In the genomic region with DNA sequence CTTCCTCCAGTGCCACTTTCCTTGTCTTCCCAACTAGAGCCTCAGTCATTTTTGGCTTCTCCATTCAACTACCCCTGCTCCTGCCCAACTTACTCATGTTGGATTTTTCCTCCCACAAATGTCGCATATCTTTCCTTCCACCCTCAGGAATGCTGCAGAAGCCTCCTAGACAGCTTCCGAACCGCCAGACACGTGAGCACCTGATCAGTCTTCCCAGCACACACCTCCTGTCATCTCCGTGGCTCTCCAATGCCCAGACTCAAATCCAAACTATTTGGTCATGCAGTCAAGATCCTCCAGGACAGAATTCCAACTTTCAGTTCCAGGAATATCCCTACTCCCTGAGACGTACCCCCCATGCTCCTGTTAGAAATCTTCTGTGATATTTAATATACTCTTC, we compare ENCODE assay signal across 2 cellular contexts.
TF ChIP-seq lines count a peak whose summit lies in the region.

No MANE protein-coding gene starts in this region.

TF ChIP-seq in WTC11, 78 proteins besides CTCF, POLR2A, EP300 and RAD21:
- TF ChIP-seq, protein P1, sequence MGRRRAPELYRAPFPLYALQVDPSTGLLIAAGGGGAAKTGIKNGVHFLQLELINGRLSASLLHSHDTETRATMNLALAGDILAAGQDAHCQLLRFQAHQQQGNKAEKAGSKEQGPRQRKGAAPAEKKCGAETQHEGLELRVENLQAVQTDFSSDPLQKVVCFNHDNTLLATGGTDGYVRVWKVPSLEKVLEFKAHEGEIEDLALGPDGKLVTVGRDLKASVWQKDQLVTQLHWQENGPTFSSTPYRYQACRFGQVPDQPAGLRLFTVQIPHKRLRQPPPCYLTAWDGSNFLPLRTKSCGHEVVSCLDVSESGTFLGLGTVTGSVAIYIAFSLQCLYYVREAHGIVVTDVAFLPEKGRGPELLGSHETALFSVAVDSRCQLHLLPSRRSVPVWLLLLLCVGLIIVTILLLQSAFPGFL (CRISPR knock-in tag; IDR thresholded peaks at IDR 0.05; ENCODE audit: borderline replicate concordance), result no peak
- TF ChIP-seq SOX15 (CRISPR knock-in tag; IDR thresholded peaks at IDR 0.05) (no peak), FOXJ3 (CRISPR knock-in tag; IDR thresholded peaks at IDR 0.05; ENCODE audit: borderline replicate concordance) (no peak), ETV6 (CRISPR knock-in tag; IDR thresholded peaks at IDR 0.05) (no peak), NR3C1 (CRISPR knock-in tag; conservative IDR thresholded peaks at IDR 0.05; ENCODE audit: low read depth) (no peak), TP53 (CRISPR knock-in tag; IDR thresholded peaks at IDR 0.05) (no peak)
- TF ChIP-seq, protein P2, sequence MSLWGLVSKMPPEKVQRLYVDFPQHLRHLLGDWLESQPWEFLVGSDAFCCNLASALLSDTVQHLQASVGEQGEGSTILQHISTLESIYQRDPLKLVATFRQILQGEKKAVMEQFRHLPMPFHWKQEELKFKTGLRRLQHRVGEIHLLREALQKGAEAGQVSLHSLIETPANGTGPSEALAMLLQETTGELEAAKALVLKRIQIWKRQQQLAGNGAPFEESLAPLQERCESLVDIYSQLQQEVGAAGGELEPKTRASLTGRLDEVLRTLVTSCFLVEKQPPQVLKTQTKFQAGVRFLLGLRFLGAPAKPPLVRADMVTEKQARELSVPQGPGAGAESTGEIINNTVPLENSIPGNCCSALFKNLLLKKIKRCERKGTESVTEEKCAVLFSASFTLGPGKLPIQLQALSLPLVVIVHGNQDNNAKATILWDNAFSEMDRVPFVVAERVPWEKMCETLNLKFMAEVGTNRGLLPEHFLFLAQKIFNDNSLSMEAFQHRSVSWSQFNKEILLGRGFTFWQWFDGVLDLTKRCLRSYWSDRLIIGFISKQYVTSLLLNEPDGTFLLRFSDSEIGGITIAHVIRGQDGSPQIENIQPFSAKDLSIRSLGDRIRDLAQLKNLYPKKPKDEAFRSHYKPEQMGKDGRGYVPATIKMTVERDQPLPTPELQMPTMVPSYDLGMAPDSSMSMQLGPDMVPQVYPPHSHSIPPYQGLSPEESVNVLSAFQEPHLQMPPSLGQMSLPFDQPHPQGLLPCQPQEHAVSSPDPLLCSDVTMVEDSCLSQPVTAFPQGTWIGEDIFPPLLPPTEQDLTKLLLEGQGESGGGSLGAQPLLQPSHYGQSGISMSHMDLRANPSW (CRISPR knock-in tag; conservative IDR thresholded peaks at IDR 0.05; ENCODE audit: low read depth), result no peak
- TF ChIP-seq, protein P3, sequence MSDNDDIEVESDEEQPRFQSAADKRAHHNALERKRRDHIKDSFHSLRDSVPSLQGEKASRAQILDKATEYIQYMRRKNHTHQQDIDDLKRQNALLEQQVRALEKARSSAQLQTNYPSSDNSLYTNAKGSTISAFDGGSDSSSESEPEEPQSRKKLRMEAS (CRISPR knock-in tag; IDR thresholded peaks at IDR 0.05), result no peak

TF ChIP-seq in H1, 55 proteins besides CTCF, POLR2A, EP300 and RAD21:
- TF ChIP-seq NRF1 (IDR thresholded peaks at IDR 0.05; ENCODE audit: low read depth, low read length) (no peak), BRCA1 (IDR thresholded peaks at IDR 0.05; ENCODE audit: low read depth, low read length) (no peak), RFX5 (IDR thresholded peaks at IDR 0.05; ENCODE audit: borderline replicate concordance, low read depth, low read length) (no peak), CBX8 (IDR thresholded peaks at IDR 0.05; ENCODE audit: borderline replicate concordance, low read depth, low read length) (no peak), BACH1 (IDR thresholded peaks at IDR 0.05; ENCODE audit: low read length) (no peak), SIN3A (conservative IDR thresholded peaks at IDR 0.05 in 1 of 2, IDR thresholded peaks at IDR 0.05 in 1 of 2; ENCODE audit: low read depth in 1 of 2, low read length in 2 of 2) (no peak), TAF1 (IDR thresholded peaks at IDR 0.05; ENCODE audit: low read depth, low read length) (no peak)
